In genomic region chr5:175034924-175035323, GRCh38 we compare ENCODE assay signal across 23 cellular contexts.
DNase-seq lines count a peak whose midpoint lies in the region; ATAC-seq, FAIRE-seq and TF ChIP-seq lines count a peak whose summit lies in the region.
"Had no signal": no experiment of that assay in that cellular context is flagged by ENCODE, and none has a peak within 500 bp of the region (broad histone marks: within the 10 kb centered on the region; RNA-seq: fewer than 3 reads in every experiment).

No MANE protein-coding gene starts in this region.

- no peaks in the 10 kb centered on the region for H3K36me3 ChIP-seq in HepG2 (replicated peaks in 1 of 2; ENCODE audit: control insufficient read depth in 1 of 2, insufficient read depth in 2 of 2, low read length in 2 of 2)
- no peaks in the 10 kb centered on the region for H3K36me3 ChIP-seq in right lobe of liver
- H3K36me3 ChIP-seq in IMR-90 (ENCODE audit: control insufficient read depth, insufficient read depth, low read length): no peaks in the 10 kb centered on the region
- no peaks in the 10 kb centered on the region for H3K36me3 ChIP-seq in gastroesophageal sphincter
- H3K36me3 ChIP-seq: BLaER1 had no signal

- H2AFZ ChIP-seq in HepG2 (ENCODE audit: low read length): no peak overlapping the region
- no peak overlapping the region for H2AFZ ChIP-seq in IMR-90 (replicated peaks; ENCODE audit: low read length, poor library complexity)

- H4K5ac ChIP-seq in IMR-90 (ENCODE audit: low read depth, low read length): no peak overlapping the region

- H4K20me1 ChIP-seq in HepG2 (ENCODE audit: insufficient read depth, low read length): no peaks in the 10 kb centered on the region
- no peaks in the 10 kb centered on the region for H4K20me1 ChIP-seq in IMR-90 (ENCODE audit: insufficient read depth, low read length)
- H4K20me1 ChIP-seq: BLaER1 had no signal

- no peak overlapping the region for H2BK120ac ChIP-seq in IMR-90 (ENCODE audit: low read depth, low read length)

- no peak for TF ChIP-seq CTCF in HepG2 (CRISPR knock-in tag; IDR thresholded peaks at IDR 0.05)
- no peak for TF ChIP-seq CTCF in right lobe of liver (IDR thresholded peaks at IDR 0.05)
- TF ChIP-seq CTCF in IMR-90 (conservative IDR thresholded peaks at IDR 0.05; ENCODE audit: low read depth, low read length): no peak
- no peak for TF ChIP-seq CTCF in gastroesophageal sphincter (IDR thresholded peaks at IDR 0.05)

- dilution Hi-C loops in IMR-90 (cut with HindIII; ENCODE audit: low sequenced_read_pairs, unreplicated experiment): no loop called here

- H3K27ac ChIP-seq in HepG2 (ENCODE audit: extremely low read length, insufficient read depth, low read length): no peak overlapping the region
- no peak overlapping the region for H3K27ac ChIP-seq in right lobe of liver
- no peak overlapping the region for H3K27ac ChIP-seq in IMR-90 (ENCODE audit: insufficient read depth, low read length)
- H3K27ac ChIP-seq in gastroesophageal sphincter: no peak overlapping the region
- H3K27ac ChIP-seq: 22Rv1, BLaER1, C4-2B had no signal

- H2AK9ac ChIP-seq in IMR-90 (replicated peaks; ENCODE audit: low read depth, low read length, poor library complexity): no peak overlapping the region

- no peak overlapping the region for H3K23ac ChIP-seq in IMR-90 (ENCODE audit: low read depth, low read length)

- H2AK5ac ChIP-seq in IMR-90 (ENCODE audit: low read depth, low read length): no peak overlapping the region

- in situ Hi-C loops in HepG2 (cut with HindIII; ENCODE audit: extremely low pct_ligation_motif_present, low pct_unique_long_range_greater_than_20kb) (no loop called here), IMR-90 (cut with MboI; ENCODE audit: low sequenced_read_pairs) (no loop called here)

- no peak overlapping the region for H2BK15ac ChIP-seq in IMR-90 (ENCODE audit: low read depth, low read length)

- TF ChIP-seq EP300 in HepG2 (IDR thresholded peaks at IDR 0.05; ENCODE audit: low read depth in 2 of 2, low read length in 2 of 2) (no peak), HepG2 (CRISPR knock-in tag; IDR thresholded peaks at IDR 0.05; ENCODE audit: borderline replicate concordance) (no peak), gastroesophageal sphincter (IDR thresholded peaks at IDR 0.05) (no peak)

- BruUV-seq in HepG2 (replicated peaks; lab: Mats Ljungman, UMichigan): no TSS peak
- BruUV-seq in IMR-90 (replicated peaks; lab: Mats Ljungman, UMichigan): no TSS peak

- H3K9me3 ChIP-seq in HepG2 (ENCODE audit: low read length) (no peaks in the 10 kb centered on the region), right lobe of liver (no peaks in the 10 kb centered on the region), IMR-90 (ENCODE audit: control insufficient read depth, insufficient read depth, low read length) (peaks cover 14% of the 10 kb centered on the region), gastroesophageal sphincter (no peaks in the 10 kb centered on the region)
- H3K9me3 ChIP-seq: BLaER1 had no signal

- no peak overlapping the region for H3K9ac ChIP-seq in HepG2 (ENCODE audit: insufficient read depth, low read depth, low read length)
- no peak overlapping the region for H3K9ac ChIP-seq in IMR-90 (ENCODE audit: low read depth, low read length)
- H3K9ac ChIP-seq: BLaER1 had no signal

- H3K4me3 ChIP-seq in HepG2 (replicated peaks in 1 of 3; ENCODE audit: insufficient read depth in 1 of 3, low read depth in 2 of 3, low read length in 3 of 3) (no peak overlapping the region), right lobe of liver (no peak overlapping the region), IMR-90 (ENCODE audit: insufficient read depth, low read depth, low read length) (no peak overlapping the region), gastroesophageal sphincter (no peak overlapping the region)
- H3K4me3 ChIP-seq: BLaER1, GM12878 had no signal

- H3K4me2 ChIP-seq in HepG2 (ENCODE audit: low read depth, low read length) (no peak overlapping the region), IMR-90 (ENCODE audit: low read depth, low read length) (no peak overlapping the region)
- H3K4me2 ChIP-seq: BLaER1 had no signal

- no peak for FAIRE-seq in HepG2 (lab: Jason Lieb, UNC)
- peak; percentile 98 for FAIRE-seq in urothelium cell line (lab: Jason Lieb, UNC)
- FAIRE-seq: A204.1, D721Med, GM12878, GM18507 had no signal

- peak overlapping the region; percentile 45 for H2BK5ac ChIP-seq in IMR-90 (ENCODE audit: low read depth, low read length, poor library complexity, severe bottlenecking)

- H3K56ac ChIP-seq in IMR-90 (ENCODE audit: extremely low read depth, insufficient read depth, low read length): no peak overlapping the region

- intact Hi-C loops in HepG2 (cut with micrococcal nuclease; ENCODE audit: unreplicated experiment): no loop called here
- intact Hi-C loops in right lobe of liver (cut with DNase I): no loop called here
- intact Hi-C loops in IMR-90 (cut with micrococcal nuclease): no loop called here

- H3K79me1 ChIP-seq in IMR-90 (ENCODE audit: low read depth in 1 of 2, low read length in 2 of 2): no peaks in the 10 kb centered on the region

- 2% methylated on average over 3 of the region's 3 CpGs for WGBS in HepG2 (ENCODE audit: low lambda C conversion rate)
- 69% methylated on average over 3 of the region's 3 CpGs for WGBS in right lobe of liver (ENCODE audit: insufficient coverage, low coverage, low lambda C conversion rate, missing lambda C conversion rate)
- 51% methylated on average over 2 of the region's 3 CpGs; no CpG with 5 or more reads in 1 of the 2 experiments for WGBS in IMR-90 (ENCODE audit: extremely low coverage in 2 of 2, insufficient read length in 1 of 2), 2 experiments
- 85 to 90% methylated on average over 3 of the region's 3 CpGs for WGBS in gastroesophageal sphincter (ENCODE audit: low coverage in 1 of 2), 2 donors

- H2BK20ac ChIP-seq in IMR-90 (ENCODE audit: low read depth, low read length): no peak overlapping the region

- H3K4me1 ChIP-seq in HepG2 (ENCODE audit: insufficient read depth, low read length) (no peaks in the 10 kb centered on the region), right lobe of liver (no peaks in the 10 kb centered on the region), IMR-90 (ENCODE audit: control insufficient read depth, insufficient read depth, low read length) (no peaks in the 10 kb centered on the region), gastroesophageal sphincter (no peaks in the 10 kb centered on the region)
- H3K4me1 ChIP-seq: BLaER1 had no signal

- H4K8ac ChIP-seq in IMR-90 (ENCODE audit: low read depth in 2 of 2, low read length in 2 of 2): no peak overlapping the region

- TF ChIP-seq POLR2A in HepG2 (IDR thresholded peaks at IDR 0.05; ENCODE audit: insufficient read depth in 1 of 2, low read depth in 2 of 2, low read length in 2 of 2): no peak
- no peak for TF ChIP-seq POLR2A in right lobe of liver (IDR thresholded peaks at IDR 0.05)
- TF ChIP-seq POLR2A in IMR-90 (IDR thresholded peaks at IDR 0.05; ENCODE audit: low read depth, low read length): no peak
- TF ChIP-seq POLR2A in gastroesophageal sphincter (IDR thresholded peaks at IDR 0.05): no peak

- CTCF ChIA-PET in HepG2 (lab: Yijun Ruan, JAX; ENCODE audit: low intra/inter-chr PET ratio, low total read pairs): no interaction called here
- CTCF ChIA-PET in IMR-90 (lab: Yijun Ruan, JAX): no interaction called here

- no peaks in the 10 kb centered on the region for H3K9me1 ChIP-seq in IMR-90 (ENCODE audit: insufficient read depth, low read length)

- ATAC-seq in HepG2: no peak
- ATAC-seq in right lobe of liver: no peak
- no peak for ATAC-seq in IMR-90 (ENCODE audit: low read depth)
- ATAC-seq in gastroesophageal sphincter: no peak
- ATAC-seq: GM12878, HCT116 had no signal

- H4K91ac ChIP-seq in IMR-90 (ENCODE audit: insufficient read depth, low read depth, low read length): no peak overlapping the region

- POLR2A ChIA-PET in HepG2 (lab: Yijun Ruan, JAX): no interaction called here
- POLR2A ChIA-PET in IMR-90 (lab: Charles Lee; ENCODE audit: unreplicated experiment): no interaction called here

- H3K27me3 ChIP-seq in HepG2 (ENCODE audit: control insufficient read depth in 1 of 2, insufficient read depth in 2 of 2, low read length in 2 of 2) (no peaks in the 10 kb centered on the region; a peak in 1 of 5 replicates), right lobe of liver (no peaks in the 10 kb centered on the region), IMR-90 (ENCODE audit: control insufficient read depth, insufficient read depth, low read length) (no peaks in the 10 kb centered on the region), gastroesophageal sphincter (no peaks in the 10 kb centered on the region)
- H3K27me3 ChIP-seq: BLaER1 had no signal

- DNase-seq in HepG2 (ENCODE audit: low spot score) (no peak), right lobe of liver (no peak), IMR-90 (no peak), urothelium cell line (ENCODE audit: low spot score) (no peak)
- no peak for DNase-seq in effector CD4-positive, alpha-beta T cell
- DNase-seq: CD4-positive, CD25-positive, alpha-beta regulatory T cell; CD8-positive, alpha-beta memory T cell; DMS 273 treated with DMSO at 0.1 percent for 48 hours; DMS79; EL; GDM1; GOT3; H7; HFFc6 had no signal

- H3K4ac ChIP-seq in IMR-90 (ENCODE audit: low read depth, low read length): no peak overlapping the region

- TF ChIP-seq RAD21 in HepG2 (CRISPR knock-in tag; IDR thresholded peaks at IDR 0.05) (no peak), IMR-90 (IDR thresholded peaks at IDR 0.05; ENCODE audit: low read length) (no peak)

- H3K18ac ChIP-seq in IMR-90 (ENCODE audit: low read depth, low read length): no peak overlapping the region

- H3K14ac ChIP-seq in IMR-90 (replicated peaks; ENCODE audit: low read depth, low read length): no peak overlapping the region

- no peaks in the 10 kb centered on the region for H3K79me2 ChIP-seq in HepG2 (ENCODE audit: insufficient read depth, low read length)

TF ChIP-seq in HepG2, 621 proteins besides CTCF, POLR2A, EP300 and RAD21:
- TF ChIP-seq CREB1 (IDR thresholded peaks at IDR 0.05) (peak; percentile 88), CREB1 (CRISPR knock-in tag; IDR thresholded peaks at IDR 0.05) (no peak), E2F5 (CRISPR knock-in tag; conservative IDR thresholded peaks at IDR 0.05) (no peak)
TF ChIP-seq in HepG2: peak in this region for 1.

TF ChIP-seq in IMR-90, 13 proteins besides CTCF, POLR2A, EP300 and RAD21 (continues in another document):
- TF ChIP-seq BHLHE40 (IDR thresholded peaks at IDR 0.05; ENCODE audit: low read depth, low read length) (no peak), ELK1 (IDR thresholded peaks at IDR 0.05; ENCODE audit: borderline replicate concordance, low read depth, low read length) (no peak)
